ENCODE assay signal across 13 cellular contexts in genomic region chr20:25421107-25421506, GRCh38. TPM values are rescaled to one million over a fixed set of nuclear protein-coding genes. Genes with fewer than 3 reads are reported as not detected.
DNase-seq lines count a peak whose midpoint lies in the region; ATAC-seq and TF ChIP-seq lines count a peak whose summit lies in the region.
"Had no signal": no experiment of that assay in that cellular context is flagged by ENCODE, and none has a peak within 500 bp of the region (broad histone marks: within the 10 kb centered on the region; RNA-seq: fewer than 3 reads in every experiment).

No MANE protein-coding gene starts in this region.

- H3K36me3 ChIP-seq in BJ (ENCODE audit: control insufficient read depth, insufficient read depth, low read length), result no peaks in the 10 kb centered on the region
- peaks cover 56% of the 10 kb centered on the region for H3K36me3 ChIP-seq in PC-3 (ENCODE audit: low read depth, low read length)
- H3K36me3 ChIP-seq in osteoblast (ENCODE audit: insufficient read depth, low read length), result peaks cover 12% of the 10 kb centered on the region
- peaks cover 93% of the 10 kb centered on the region for H3K36me3 ChIP-seq in endodermal cell (ENCODE audit: control insufficient read depth, insufficient read depth, low read length)

- intact Hi-C loops in PC-3 (cut with micrococcal nuclease), result no loop called here

- H4K20me1 ChIP-seq in PC-3 (ENCODE audit: low read length), result no peaks in the 10 kb centered on the region
- H4K20me1 ChIP-seq in osteoblast (ENCODE audit: insufficient read depth, low read length), result no peaks in the 10 kb centered on the region

- CTCF ChIA-PET in BJ (lab: Yijun Ruan, JAX), result interaction anchor here (1.2 kb wide), 1 partner anchor 22 kb away, joined by 4 read pairs; no protein-coding TSS in a partner anchor
- CTCF ChIA-PET in PC-3 (lab: Charles Lee), result no interaction called here

- no peak overlapping the region for H3K4me2 ChIP-seq in PC-3 (ENCODE audit: low read length)
- no peak overlapping the region for H3K4me2 ChIP-seq in osteoblast (ENCODE audit: insufficient read depth, low read length)

- H3K9ac ChIP-seq in PC-3 (ENCODE audit: low read length), result no peak overlapping the region
- H3K9ac ChIP-seq in endodermal cell (ENCODE audit: extremely low read depth, low read length, poor library complexity, severe bottlenecking), result no peak overlapping the region

- H3F3A ChIP-seq in PC-3 (ENCODE audit: low read length, unreplicated experiment), result no peaks in the 10 kb centered on the region

- peak; percentile 40 for DNase-seq in BJ (ENCODE audit: low read depth)
- no peak for DNase-seq in PC-3
- DNase-seq in fibroblast of mammary gland (ENCODE audit: low read depth), result peak; percentile 30
- no peak for DNase-seq in osteoblast (ENCODE audit: insufficient read length, low spot score, missing footprints)
- no peak for DNase-seq in endodermal cell
- DNase-seq in activated CD8-positive, alpha-beta memory T cell treated with anti-CD3 and anti-CD28 coated beads, Interleukin-2, amount 50 U/mL, for 4 hours, result no peak
- DNase-seq in NCI-H2107 (lab: John Stamatoyannopoulos, UW), result no peak
- DNase-seq: C1 segment of cervical spinal cord; CD4-positive, alpha-beta T cell; DMS79; EL; IMR-90; KBM-7 had no signal

- no peaks in the 10 kb centered on the region for H3K9me3 Mint-ChIP-seq in endodermal cell
- H3K9me3 Mint-ChIP-seq: CD4-positive, alpha-beta T cell had no signal

- no peaks in the 10 kb centered on the region for H3K27me3 Mint-ChIP-seq in endodermal cell (ENCODE audit: insufficient read depth)
- H3K27me3 Mint-ChIP-seq: CD4-positive, alpha-beta T cell had no signal

- no TSS peak for BruUV-seq in PC-3 (replicated peaks; lab: Mats Ljungman, UMichigan)

- 0 out of 2 replicates have a peak, but pooled peaks cover 6% of the 10 kb centered on the region for H3K79me2 ChIP-seq in PC-3 (ENCODE audit: low read length)
- no peaks in the 10 kb centered on the region for H3K79me2 ChIP-seq in osteoblast (ENCODE audit: insufficient read depth, low read length)

- no peak overlapping the region for H3K4me3 Mint-ChIP-seq in endodermal cell
- H3K4me3 Mint-ChIP-seq: CD4-positive, alpha-beta T cell had no signal

- H3K27ac ChIP-seq in PC-3 (ENCODE audit: low read length), result no peak overlapping the region
- no peak overlapping the region for H3K27ac ChIP-seq in osteoblast (ENCODE audit: low read depth, low read length)
- no peak overlapping the region for H3K27ac ChIP-seq in endodermal cell (ENCODE audit: low read depth, low read length)

- H3K9me3 ChIP-seq in PC-3 (ENCODE audit: low read length), result no peaks in the 10 kb centered on the region
- H3K9me3 ChIP-seq in osteoblast (ENCODE audit: low read depth, low read length), result no peaks in the 10 kb centered on the region
- H3K9me3 ChIP-seq in endodermal cell (ENCODE audit: control insufficient read depth, low read length), result peaks cover 4% of the 10 kb centered on the region

- H3K27ac Mint-ChIP-seq in endodermal cell, result no peak overlapping the region
- H3K27ac Mint-ChIP-seq: CD4-positive, alpha-beta T cell had no signal

- peaks cover 74% of the 10 kb centered on the region for H3K36me3 Mint-ChIP-seq in endodermal cell (ENCODE audit: low read depth)

- H3K27me3 ChIP-seq in BJ (ENCODE audit: control insufficient read depth, insufficient read depth, low read length) (no peaks in the 10 kb centered on the region), PC-3 (ENCODE audit: low read length) (no peaks in the 10 kb centered on the region), osteoblast (ENCODE audit: insufficient read depth, low read length) (no peaks in the 10 kb centered on the region), endodermal cell (ENCODE audit: control insufficient read depth, insufficient read depth, low read length, poor library complexity, severe bottlenecking) (no peaks in the 10 kb centered on the region)

- POLR2A ChIA-PET in BJ (lab: Charles Lee), result interaction anchor here (0.6 kb wide), 1 partner anchor 79 kb away, joined by 3 read pairs; no protein-coding TSS in a partner anchor
- POLR2A ChIA-PET in PC-3 (lab: Charles Lee; ENCODE audit: unreplicated experiment), result no interaction called here

- no peak overlapping the region for H2AFZ ChIP-seq in PC-3 (ENCODE audit: low read length)
- H2AFZ ChIP-seq in osteoblast (ENCODE audit: low read length), result peak overlapping the region; percentile 55

- ATAC-seq in PC-3, result peak; percentile 54

- no peaks in the 10 kb centered on the region for H3K4me1 Mint-ChIP-seq in endodermal cell

- TF ChIP-seq CTCF in BJ (IDR thresholded peaks at IDR 0.05; ENCODE audit: insufficient read depth, low read depth, low read length), result no peak
- TF ChIP-seq CTCF in PC-3 (conservative IDR thresholded peaks at IDR 0.05; ENCODE audit: low read depth, low read length), result no peak
- TF ChIP-seq CTCF in fibroblast of mammary gland (conservative IDR thresholded peaks at IDR 0.05; ENCODE audit: control insufficient read depth, insufficient read depth, low read depth, low read length), result no peak
- no peak for TF ChIP-seq CTCF in osteoblast (IDR thresholded peaks at IDR 0.05; ENCODE audit: extremely low read depth, low read depth, low read length)
- TF ChIP-seq CTCF in endodermal cell (conservative IDR thresholded peaks at IDR 0.05), result no peak

- H3K9me2 ChIP-seq in PC-3 (replicated peaks; ENCODE audit: low read length), result no peaks in the 10 kb centered on the region

- H3K4me1 ChIP-seq in PC-3 (ENCODE audit: insufficient read depth, low read length) (peaks cover 8% of the 10 kb centered on the region), osteoblast (ENCODE audit: insufficient read depth, low read length) (no peaks in the 10 kb centered on the region), endodermal cell (ENCODE audit: control insufficient read depth, insufficient read depth, low read length) (no peaks in the 10 kb centered on the region)

- H3K4me3 ChIP-seq in BJ (ENCODE audit: low read depth, low read length), result no peak overlapping the region
- no peak overlapping the region for H3K4me3 ChIP-seq in PC-3 (ENCODE audit: low read length)
- no peak overlapping the region for H3K4me3 ChIP-seq in fibroblast of mammary gland (ENCODE audit: control insufficient read depth, low read depth, low read length)
- H3K4me3 ChIP-seq in osteoblast (ENCODE audit: insufficient read depth, low read length), result no peak overlapping the region
- no peak overlapping the region for H3K4me3 ChIP-seq in endodermal cell (ENCODE audit: low read length)

RNA-seq across cellular contexts. Expression of gene GINS1, which starts 13.6 kb away (rescaled TPM):
- 2.7 and 4.7 TPM in 2 replicates for polyA plus RNA-seq in BJ (2011; rRNA removed)
- polyA minus RNA-seq in BJ (2011; rRNA and poly(A)+ RNA removed), result 2.7 and 3.0 TPM in 2 replicates
- total RNA-seq in PC-3 (2014; rRNA removed), result 27.5 and 28.1 TPM in 2 replicates
- 2.2 and 2.4 TPM in 2 replicates for total RNA-seq in osteoblast
- 10 to 100 TPM; 40.2 to 48.6 TPM for total RNA-seq in endodermal cell
- polyA plus RNA-seq in endodermal cell (2013, experiment 1 of 2), result 26.7 TPM
- 30.4 TPM for polyA plus RNA-seq in endodermal cell (2013, experiment 2 of 2)

RNA-seq across cellular contexts. Expression of gene ABHD12, which starts 30.5 kb away (rescaled TPM):
- polyA plus RNA-seq in BJ (2011; rRNA removed), result 20.2 and 25.0 TPM in 2 replicates
- polyA minus RNA-seq in BJ (2011; rRNA and poly(A)+ RNA removed), result 18.3 and 21.0 TPM in 2 replicates
- 48.3 and 64.2 TPM in 2 replicates for total RNA-seq in PC-3 (2014; rRNA removed)
- total RNA-seq in osteoblast, result 29.7 and 35.1 TPM in 2 replicates
- total RNA-seq in endodermal cell, result 10 to 100 TPM; 48.2 to 52.7 TPM
- 34.8 TPM for polyA plus RNA-seq in endodermal cell (2013, experiment 1 of 2)
- 35.4 TPM for polyA plus RNA-seq in endodermal cell (2013, experiment 2 of 2)

Comparison
In these comparisons a context has a peak if more than half of its experiments do, and no peak if none do; other contexts are left out.
1. DNase-seq: peak in BJ (single experiment) and fibroblast of mammary gland (single experiment); none in PC-3 (single experiment), osteoblast (single experiment), endodermal cell (single experiment), activated CD8-positive, alpha-beta memory T cell treated with anti-CD3 and anti-CD28 coated beads, Interleukin-2, amount 50 U/mL, for 4 hours (single experiment) and NCI-H2107 (single experiment).